23 cellular contexts compared by ENCODE assay signal in genomic region chr14:50107850-50108249, GRCh38. TPM values are rescaled to one million over a fixed set of nuclear protein-coding genes. Genes with fewer than 3 reads are reported as not detected.
DNase-seq lines count a peak whose midpoint lies in the region; ATAC-seq, FAIRE-seq and TF ChIP-seq lines count a peak whose summit lies in the region.
"Had no signal": no experiment of that assay in that cellular context is flagged by ENCODE, and none has a peak within 500 bp of the region (broad histone marks: within the 10 kb centered on the region; RNA-seq: fewer than 3 reads in every experiment).

No MANE protein-coding gene starts in this region.

- H3K79me1 ChIP-seq in mesendoderm (ENCODE audit: low read length), result no peaks in the 10 kb centered on the region

- H3K27ac Mint-ChIP-seq in activated CD8-positive, alpha-beta T cell treated with anti-CD3 and anti-CD28 coated beads for 36 hours, result peak overlapping the region; percentile 33
- H3K27ac Mint-ChIP-seq in activated CD8-positive, alpha-beta T cell treated with anti-CD3 and anti-CD28 coated beads, Interleukin-2, amount 10 ng/mL, durations not matched to agents 7 days and 5 days, result no peak overlapping the region
- H3K27ac Mint-ChIP-seq in activated naive CD8-positive, alpha-beta T cell, result peak overlapping the region; percentile 28
- peak overlapping the region; percentile 31 for H3K27ac Mint-ChIP-seq in stimulated activated naive B cell treated with anti-CD40 and anti-IgM and Interleukin-4, amounts not matched to agents 10 μg/mL and 1 μg/mL and 100 μg/mL, for 72 hours
- no peak overlapping the region for H3K27ac Mint-ChIP-seq in osteocyte (ENCODE audit: unreplicated experiment)

- intact Hi-C loops in activated CD8-positive, alpha-beta T cell treated with anti-CD3 and anti-CD28 coated beads for 36 hours (cut with micrococcal nuclease), result loop anchor here (5.0 kb wide), 1 partner anchor 106 kb away; no protein-coding TSS in a partner anchor
- intact Hi-C loops in kidney (cut with DNase I), result no loop called here

- peak overlapping the region in 1 of 2 donors; percentile 43 for H3K9ac ChIP-seq in kidney (ENCODE audit: low read length in 2 of 2)
- no peak overlapping the region for H3K9ac ChIP-seq in mesendoderm (ENCODE audit: low read length)
- H3K9ac ChIP-seq: BLaER1 had no signal

- no peak for DNase-seq in activated CD8-positive, alpha-beta T cell treated with anti-CD3 and anti-CD28 coated beads for 36 hours
- no peak for DNase-seq in activated CD8-positive, alpha-beta T cell treated with anti-CD3 and anti-CD28 coated beads, Interleukin-2, amount 10 ng/mL, durations not matched to agents 7 days and 5 days
- DNase-seq in kidney (peak; percentile 71), osteocyte (ENCODE audit: extremely low spot score, unreplicated experiment) (no peak), islet precursor cell (no peak), mesendoderm (no peak)
- no peak for DNase-seq in stimulated activated naive B cell treated with anti-CD40 and anti-IgM and Interleukin-4, amounts not matched to agents 10 μg/mL and 1 μg/mL and 100 μg/mL, for 72 hours
- DNase-seq: activated CD4-positive, alpha-beta T cell treated with anti-CD3 and anti-CD28 coated beads for 48 hours; activated naive CD4-positive, alpha-beta T cell; cerebellar nuclear complex; effector CD4-positive, alpha-beta T cell; glutamatergic neuron; mucosa of descending colon; MV-4-11; NCI-H187; NCI-H748 treated with DMSO at 0.1 percent for 48 hours; stimulated activated CD4-positive, alpha-beta T cell treated with anti-CD3 and anti-CD28 coated beads, Interleukin-4, amount 100 ng/mL, for 24 hours had no signal

- no peak overlapping the region for H2BK120ac ChIP-seq in mesendoderm (ENCODE audit: low read depth, low read length)

- peaks cover 7 to 8% of the 10 kb centered on the region in 2 donors for H3K36me3 ChIP-seq in kidney (ENCODE audit: control insufficient read depth in 1 of 2, insufficient read depth in 2 of 2, low read length in 2 of 2)
- H3K36me3 ChIP-seq in mesendoderm (ENCODE audit: control insufficient read depth, insufficient read depth, low read length), result peaks cover 2% of the 10 kb centered on the region

- no peaks in the 10 kb centered on the region for H3K27me3 Mint-ChIP-seq in activated CD8-positive, alpha-beta T cell treated with anti-CD3 and anti-CD28 coated beads for 36 hours
- H3K27me3 Mint-ChIP-seq in activated CD8-positive, alpha-beta T cell treated with anti-CD3 and anti-CD28 coated beads, Interleukin-2, amount 10 ng/mL, durations not matched to agents 7 days and 5 days (ENCODE audit: low read depth), result no peaks in the 10 kb centered on the region
- no peaks in the 10 kb centered on the region for H3K27me3 Mint-ChIP-seq in activated naive CD8-positive, alpha-beta T cell
- no peaks in the 10 kb centered on the region for H3K27me3 Mint-ChIP-seq in stimulated activated naive B cell treated with anti-CD40 and anti-IgM and Interleukin-4, amounts not matched to agents 10 μg/mL and 1 μg/mL and 100 μg/mL, for 72 hours
- no peaks in the 10 kb centered on the region for H3K27me3 Mint-ChIP-seq in osteocyte (ENCODE audit: unreplicated experiment)

- no peak overlapping the region for H2AK5ac ChIP-seq in mesendoderm (ENCODE audit: low read length)

- no peak overlapping the region for H3K18ac ChIP-seq in mesendoderm (ENCODE audit: low read length)

- H3K9me3 Mint-ChIP-seq in activated CD8-positive, alpha-beta T cell treated with anti-CD3 and anti-CD28 coated beads for 36 hours, result no peaks in the 10 kb centered on the region
- H3K9me3 Mint-ChIP-seq in activated CD8-positive, alpha-beta T cell treated with anti-CD3 and anti-CD28 coated beads, Interleukin-2, amount 10 ng/mL, durations not matched to agents 7 days and 5 days (ENCODE audit: insufficient read depth), result no peaks in the 10 kb centered on the region
- no peaks in the 10 kb centered on the region for H3K9me3 Mint-ChIP-seq in activated naive CD8-positive, alpha-beta T cell (ENCODE audit: low read depth)
- H3K9me3 Mint-ChIP-seq in stimulated activated naive B cell treated with anti-CD40 and anti-IgM and Interleukin-4, amounts not matched to agents 10 μg/mL and 1 μg/mL and 100 μg/mL, for 72 hours, result no peaks in the 10 kb centered on the region
- H3K9me3 Mint-ChIP-seq in osteocyte (ENCODE audit: unreplicated experiment), result no peaks in the 10 kb centered on the region

- no peak overlapping the region for H2BK5ac ChIP-seq in mesendoderm (ENCODE audit: low read length)

- no peak overlapping the region for H3K56ac ChIP-seq in mesendoderm (ENCODE audit: low read length)

- no peak overlapping the region for H3K4me3 Mint-ChIP-seq in activated CD8-positive, alpha-beta T cell treated with anti-CD3 and anti-CD28 coated beads for 36 hours
- no peak overlapping the region for H3K4me3 Mint-ChIP-seq in activated CD8-positive, alpha-beta T cell treated with anti-CD3 and anti-CD28 coated beads, Interleukin-2, amount 10 ng/mL, durations not matched to agents 7 days and 5 days
- H3K4me3 Mint-ChIP-seq in activated naive CD8-positive, alpha-beta T cell, result no peak overlapping the region
- no peak overlapping the region for H3K4me3 Mint-ChIP-seq in stimulated activated naive B cell treated with anti-CD40 and anti-IgM and Interleukin-4, amounts not matched to agents 10 μg/mL and 1 μg/mL and 100 μg/mL, for 72 hours
- H3K4me3 Mint-ChIP-seq in osteocyte (ENCODE audit: unreplicated experiment), result no peak overlapping the region

- peaks cover 45% of the 10 kb centered on the region for H3K36me3 Mint-ChIP-seq in activated CD8-positive, alpha-beta T cell treated with anti-CD3 and anti-CD28 coated beads for 36 hours (ENCODE audit: low read depth)
- H3K36me3 Mint-ChIP-seq in activated CD8-positive, alpha-beta T cell treated with anti-CD3 and anti-CD28 coated beads, Interleukin-2, amount 10 ng/mL, durations not matched to agents 7 days and 5 days (ENCODE audit: low read depth), result peaks cover 57% of the 10 kb centered on the region
- H3K36me3 Mint-ChIP-seq in activated naive CD8-positive, alpha-beta T cell, result peaks cover 6% of the 10 kb centered on the region
- peaks cover 34 to 38% of the 10 kb centered on the region in 2 donors for H3K36me3 Mint-ChIP-seq in stimulated activated naive B cell treated with anti-CD40 and anti-IgM and Interleukin-4, amounts not matched to agents 10 μg/mL and 1 μg/mL and 100 μg/mL, for 72 hours
- peaks cover 15% of the 10 kb centered on the region for H3K36me3 Mint-ChIP-seq in osteocyte (ENCODE audit: unreplicated experiment)

- H3K4me1 Mint-ChIP-seq in activated CD8-positive, alpha-beta T cell treated with anti-CD3 and anti-CD28 coated beads for 36 hours (ENCODE audit: low read depth), result peaks cover 40% of the 10 kb centered on the region
- H3K4me1 Mint-ChIP-seq in activated CD8-positive, alpha-beta T cell treated with anti-CD3 and anti-CD28 coated beads, Interleukin-2, amount 10 ng/mL, durations not matched to agents 7 days and 5 days (ENCODE audit: low read depth), result peaks cover 34% of the 10 kb centered on the region
- H3K4me1 Mint-ChIP-seq in activated naive CD8-positive, alpha-beta T cell (ENCODE audit: low read depth), result peaks cover 32% of the 10 kb centered on the region
- H3K4me1 Mint-ChIP-seq in stimulated activated naive B cell treated with anti-CD40 and anti-IgM and Interleukin-4, amounts not matched to agents 10 μg/mL and 1 μg/mL and 100 μg/mL, for 72 hours, result peaks cover 18 to 57% of the 10 kb centered on the region in 2 donors
- H3K4me1 Mint-ChIP-seq in osteocyte (ENCODE audit: unreplicated experiment), result peaks cover 10% of the 10 kb centered on the region

- no peak for ATAC-seq in activated CD8-positive, alpha-beta T cell treated with anti-CD3 and anti-CD28 coated beads for 36 hours
- no peak for ATAC-seq in activated CD8-positive, alpha-beta T cell treated with anti-CD3 and anti-CD28 coated beads, Interleukin-2, amount 10 ng/mL, durations not matched to agents 7 days and 5 days
- ATAC-seq in stimulated activated naive B cell treated with anti-CD40 and anti-IgM and Interleukin-4, amounts not matched to agents 10 μg/mL and 1 μg/mL and 100 μg/mL, for 72 hours (replicated peaks), result no peak
- ATAC-seq: A549, left lobe of liver, mucosa of descending colon, Right ventricle myocardium inferior had no signal

- H3K4ac ChIP-seq in mesendoderm (ENCODE audit: low read depth, low read length), result no peak overlapping the region

- CTCF ChIA-PET in activated CD8-positive, alpha-beta T cell treated with anti-CD3 and anti-CD28 coated beads for 36 hours (lab: Charles Lee), result interaction anchor here (1.7 to 14.4 kb wide), 2 partner anchors 20 to 243 kb away, joined by 4 to 218 read pairs; no protein-coding TSS in a partner anchor
- CTCF ChIA-PET in activated CD8-positive, alpha-beta T cell treated with anti-CD3 and anti-CD28 coated beads, Interleukin-2, amount 10 ng/mL, durations not matched to agents 7 days and 5 days (lab: Charles Lee), result interaction anchor here (0.7 to 7.0 kb wide), 7 partner anchors 9 to 256 kb away, joined by 3 to 64 read pairs (median 5); partner anchors contain the start of genes NEMF and VCPKMT

- H3K27me3 ChIP-seq in mesendoderm (ENCODE audit: insufficient read depth, low read length, poor library complexity), result no peaks in the 10 kb centered on the region
- H3K27me3 ChIP-seq: BLaER1 had no signal

- POLR2A ChIA-PET in activated CD8-positive, alpha-beta T cell treated with anti-CD3 and anti-CD28 coated beads for 36 hours (lab: Charles Lee), result interaction anchor here (0.8 to 1.8 kb wide), 5 partner anchors 8 to 107 kb away, joined by 3 to 8 read pairs (median 4); partner anchors contain the start of gene VCPKMT
- POLR2A ChIA-PET in activated CD8-positive, alpha-beta T cell treated with anti-CD3 and anti-CD28 coated beads, Interleukin-2, amount 10 ng/mL, durations not matched to agents 7 days and 5 days (lab: Charles Lee), result interaction anchor here (0.6 kb wide), 1 partner anchor 296 kb away, joined by 4 read pairs; no protein-coding TSS in a partner anchor

- H3K4me3 ChIP-seq in kidney (ENCODE audit: low read length in 2 of 2) (no peak overlapping the region), mesendoderm (ENCODE audit: low read length) (no peak overlapping the region)
- H3K4me3 ChIP-seq: A549, BLaER1, mucosa of descending colon had no signal

- H4K8ac ChIP-seq in mesendoderm (ENCODE audit: low read depth, low read length), result no peak overlapping the region

- H3K27ac ChIP-seq in kidney (ENCODE audit: low read depth in 2 of 2, low read length in 2 of 2) (peak overlapping the region; percentile 59 to 82), mesendoderm (ENCODE audit: low read depth, low read length) (no peak overlapping the region)
- H3K27ac ChIP-seq: A549, BLaER1, HL-60 had no signal

- FAIRE-seq in kidney (lab: Jason Lieb, UNC), result no peak

- no peak for TF ChIP-seq CTCF in activated CD8-positive, alpha-beta T cell treated with anti-CD3 and anti-CD28 coated beads for 36 hours (IDR thresholded peaks at IDR 0.05)
- TF ChIP-seq CTCF in kidney (IDR thresholded peaks at IDR 0.05; ENCODE audit: borderline replicate concordance, extremely low read depth, insufficient read depth) (no peak), osteocyte (IDR thresholded peaks at IDR 0.05) (no peak)

- H2BK15ac ChIP-seq in mesendoderm (replicated peaks; ENCODE audit: low read depth), result no peak overlapping the region

- H3K79me2 ChIP-seq in mesendoderm (ENCODE audit: control insufficient read depth, insufficient read depth, low read length), result no peaks in the 10 kb centered on the region

- WGBS in mesendoderm (ENCODE audit: extremely low coverage, insufficient coverage, low lambda C conversion rate), result no CpG with 5 or more reads among the region's 2 CpGs

- no peaks in the 10 kb centered on the region for H3K9me3 ChIP-seq in kidney (ENCODE audit: control insufficient read depth in 1 of 2, low read length in 2 of 2)
- H3K9me3 ChIP-seq: A549, BLaER1, mucosa of descending colon had no signal

- no peak overlapping the region for H3K23ac ChIP-seq in mesendoderm (ENCODE audit: low read length)

- peaks cover 0 to 4% of the 10 kb centered on the region in 2 donors for H3K4me1 ChIP-seq in kidney (ENCODE audit: control insufficient read depth in 1 of 2, insufficient read depth in 1 of 2, low read depth in 1 of 2, low read length in 2 of 2)
- no peaks in the 10 kb centered on the region for H3K4me1 ChIP-seq in mesendoderm (ENCODE audit: control insufficient read depth, low read depth, low read length)
- H3K4me1 ChIP-seq: BLaER1 had no signal

- no peak overlapping the region for H4K5ac ChIP-seq in mesendoderm (ENCODE audit: low read length)

- no peak overlapping the region for H3K4me2 ChIP-seq in mesendoderm (ENCODE audit: low read length)
- H3K4me2 ChIP-seq: A549, BLaER1 had no signal

RNA-seq across cellular contexts. Expression of gene VCPKMT, which starts 8.5 kb away (rescaled TPM):
- 10 to 100 TPM; 11.4 to 11.6 TPM for total RNA-seq in activated CD8-positive, alpha-beta T cell treated with anti-CD3 and anti-CD28 coated beads for 36 hours
- total RNA-seq in activated CD8-positive, alpha-beta T cell treated with anti-CD3 and anti-CD28 coated beads, Interleukin-2, amount 10 ng/mL, durations not matched to agents 7 days and 5 days, result 10 to 100 TPM; 12.4 to 13.0 TPM
- 8.3 TPM for total RNA-seq in kidney
- 8.0 TPM for polyA plus RNA-seq in kidney (ENCODE audit: insufficient read depth, low read depth, low replicate concordance)
- 10.1 and 12.2 TPM in 2 replicates for total RNA-seq in osteocyte
- 10.7 TPM for polyA plus RNA-seq in mesendoderm (2013, experiment 1 of 2)
- 10.7 TPM for polyA plus RNA-seq in mesendoderm (2013, experiment 2 of 2)

Comparison
In these comparisons a context has a peak if more than half of its experiments do, and no peak if none do; other contexts are left out.
1. H3K27ac Mint-ChIP-seq: peak in activated CD8-positive, alpha-beta T cell treated with anti-CD3 and anti-CD28 coated beads for 36 hours (single experiment), activated naive CD8-positive, alpha-beta T cell (single experiment) and stimulated activated naive B cell treated with anti-CD40 and anti-IgM and Interleukin-4, amounts not matched to agents 10 μg/mL and 1 μg/mL and 100 μg/mL, for 72 hours (single experiment); none in activated CD8-positive, alpha-beta T cell treated with anti-CD3 and anti-CD28 coated beads, Interleukin-2, amount 10 ng/mL, durations not matched to agents 7 days and 5 days (single experiment) and osteocyte (single experiment).